ENCODE assay signal across 29 cellular contexts in the genomic region with DNA sequence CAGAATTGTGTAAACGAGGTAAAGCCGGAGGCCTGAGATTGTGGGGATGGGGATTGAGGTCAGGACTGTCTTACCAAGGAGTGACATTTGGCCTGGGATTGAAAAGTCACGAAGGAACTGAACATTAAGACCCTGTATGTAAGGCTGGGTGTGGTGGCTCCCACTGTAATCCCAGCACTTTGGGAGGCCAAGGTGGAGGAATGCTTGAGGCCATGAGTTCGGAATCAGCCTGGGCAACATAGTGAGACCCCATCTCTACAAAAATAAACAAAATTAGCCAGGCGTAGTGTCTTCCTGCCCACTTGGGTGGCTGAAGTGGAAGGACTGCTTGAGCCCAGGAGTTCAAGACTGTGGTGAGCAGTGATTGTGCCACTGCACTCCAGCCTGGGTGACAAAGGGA.
DNase-seq lines count a peak whose midpoint lies in the region; ATAC-seq, FAIRE-seq and TF ChIP-seq lines count a peak whose summit lies in the region.
"Had no signal": no experiment of that assay in that cellular context is flagged by ENCODE, and none has a peak within 500 bp of the region (broad histone marks: within the 10 kb centered on the region; RNA-seq: fewer than 3 reads in every experiment).

No MANE protein-coding gene starts in this region.

- no peak overlapping the region for H2BK120ac ChIP-seq in neuronal stem cell (ENCODE audit: low read depth, low read length)

- no peak overlapping the region for H2BK15ac ChIP-seq in neuronal stem cell (ENCODE audit: low read length)

- no peak for TF ChIP-seq RAD21 in HepG2 (CRISPR knock-in tag; IDR thresholded peaks at IDR 0.05)

- in situ Hi-C loops in HepG2 (cut with HindIII; ENCODE audit: extremely low pct_ligation_motif_present, low pct_unique_long_range_greater_than_20kb), result no loop called here

- no TSS peak for BruUV-seq in HepG2 (replicated peaks; lab: Mats Ljungman, UMichigan)

- peaks cover 3% of the 10 kb centered on the region; the same call in 1 of the 2 replicates for H4K20me1 ChIP-seq in HepG2 (ENCODE audit: insufficient read depth, low read length)
- H4K20me1 ChIP-seq: BLaER1 had no signal

- H3K4me3 Mint-ChIP-seq in WTC11 (no peak overlapping the region), nephron progenitor cell (no peak overlapping the region)
- no peak overlapping the region for H3K4me3 Mint-ChIP-seq in naive thymus-derived CD8-positive, alpha-beta T cell
- H3K4me3 Mint-ChIP-seq: CD14-positive monocyte; CD4-positive, alpha-beta memory T cell; CD4-positive, CD25-positive, alpha-beta regulatory T cell; CD8-positive, alpha-beta memory T cell had no signal

- H3K27ac ChIP-seq in HepG2 (ENCODE audit: extremely low read length, insufficient read depth, low read length) (no peak overlapping the region), right lobe of liver (no peak overlapping the region), neuronal stem cell (replicated peaks; ENCODE audit: low read length) (no peak overlapping the region), esophagus squamous epithelium (no peak overlapping the region)
- H3K27ac ChIP-seq: BLaER1 had no signal

- H4K8ac ChIP-seq in neuronal stem cell (ENCODE audit: low read depth, low read length), result no peak overlapping the region

- intact Hi-C loops in HepG2 (cut with micrococcal nuclease; ENCODE audit: unreplicated experiment) (no loop called here), right lobe of liver (cut with DNase I) (no loop called here), esophagus squamous epithelium (cut with DNase I) (no loop called here)

- TF ChIP-seq EP300 in HepG2 (IDR thresholded peaks at IDR 0.05; ENCODE audit: low read depth in 2 of 2, low read length in 2 of 2), result no peak
- no peak for TF ChIP-seq EP300 in HepG2 (CRISPR knock-in tag; IDR thresholded peaks at IDR 0.05; ENCODE audit: borderline replicate concordance)

- H3K4me2 ChIP-seq in HepG2 (ENCODE audit: low read depth, low read length) (no peak overlapping the region), neuronal stem cell (ENCODE audit: insufficient read depth, low read length, poor library complexity, severe bottlenecking) (no peak overlapping the region)
- H3K4me2 ChIP-seq: BLaER1 had no signal

- no peak for FAIRE-seq in HepG2 (lab: Jason Lieb, UNC)
- FAIRE-seq: A204.1, GM12878, GM12892, GM18507 had no signal

- no peak overlapping the region for H3K4ac ChIP-seq in neuronal stem cell (ENCODE audit: low read length)

- POLR2A ChIA-PET in HepG2 (lab: Yijun Ruan, JAX), result no interaction called here
- POLR2A ChIA-PET in WTC11 (lab: Charles Lee), result no interaction called here
- POLR2A ChIA-PET in naive thymus-derived CD8-positive, alpha-beta T cell (lab: Charles Lee), result no interaction called here

- H3K9me3 Mint-ChIP-seq in WTC11 (no peaks in the 10 kb centered on the region), nephron progenitor cell (no peaks in the 10 kb centered on the region)
- no peaks in the 10 kb centered on the region for H3K9me3 Mint-ChIP-seq in naive thymus-derived CD8-positive, alpha-beta T cell
- H3K9me3 Mint-ChIP-seq: CD14-positive monocyte; CD4-positive, alpha-beta memory T cell; CD4-positive, CD25-positive, alpha-beta regulatory T cell; CD8-positive, alpha-beta memory T cell had no signal

- WGBS in HepG2 (ENCODE audit: low lambda C conversion rate), result 31% methylated on average over 5 of the region's 5 CpGs
- 52% methylated on average over 4 of the region's 5 CpGs for WGBS in right lobe of liver (ENCODE audit: insufficient coverage, low coverage, low lambda C conversion rate, missing lambda C conversion rate)
- WGBS in neuronal stem cell (ENCODE audit: extremely low coverage in 2 of 2, insufficient read length in 2 of 2, insufficient replicate concordance in 1 of 2), 2 donors, result no CpG with 5 or more reads among the region's 5 CpGs
- WGBS in esophagus squamous epithelium, 2 donors, result 82 to 88% methylated on average over 2 to 4 of the region's 5 CpGs

- CTCF ChIA-PET in HepG2 (lab: Yijun Ruan, JAX; ENCODE audit: low intra/inter-chr PET ratio, low total read pairs) (no interaction called here), WTC11 (lab: Charles Lee) (interaction anchor here (1.9 to 2.3 kb wide), 2 partner anchors 20 to 41 kb away, joined by 9 to 11 read pairs; no protein-coding TSS in a partner anchor)

- H3K4me3 ChIP-seq in HepG2 (replicated peaks in 1 of 3; ENCODE audit: insufficient read depth in 1 of 3, low read depth in 2 of 3, low read length in 3 of 3) (no peak overlapping the region), right lobe of liver (no peak overlapping the region), neuronal stem cell (ENCODE audit: low read length in 2 of 2) (no peak overlapping the region), esophagus squamous epithelium (no peak overlapping the region)
- H3K4me3 ChIP-seq: BLaER1, GM12878 had no signal

- no peak overlapping the region for H3K18ac ChIP-seq in neuronal stem cell (ENCODE audit: low read length)

- H3K36me3 ChIP-seq in HepG2 (replicated peaks in 1 of 2; ENCODE audit: control insufficient read depth in 1 of 2, insufficient read depth in 2 of 2, low read length in 2 of 2) (no peaks in the 10 kb centered on the region), right lobe of liver (no peaks in the 10 kb centered on the region), neuronal stem cell (replicated peaks in 1 of 2; ENCODE audit: control insufficient read depth in 2 of 2, insufficient read depth in 2 of 2, low read length in 2 of 2) (no peaks in the 10 kb centered on the region), esophagus squamous epithelium (no peaks in the 10 kb centered on the region)
- H3K36me3 ChIP-seq: BE2C, BLaER1 had no signal

- TF ChIP-seq POLR2A in HepG2 (IDR thresholded peaks at IDR 0.05; ENCODE audit: insufficient read depth in 1 of 2, low read depth in 2 of 2, low read length in 2 of 2) (no peak), right lobe of liver (IDR thresholded peaks at IDR 0.05) (no peak), esophagus squamous epithelium (IDR thresholded peaks at IDR 0.05) (no peak)

- H3K4me1 Mint-ChIP-seq in WTC11 (peaks cover 6% of the 10 kb centered on the region), nephron progenitor cell (peaks cover 32% of the 10 kb centered on the region)
- H3K4me1 Mint-ChIP-seq in naive thymus-derived CD8-positive, alpha-beta T cell, result peaks cover 0 to 10% (median 7%) of the 10 kb centered on the region in 4 donors

- H3K27ac Mint-ChIP-seq in WTC11 (no peak overlapping the region), nephron progenitor cell (peak overlapping the region; percentile 65)
- no peak overlapping the region for H3K27ac Mint-ChIP-seq in naive thymus-derived CD8-positive, alpha-beta T cell
- H3K27ac Mint-ChIP-seq: CD4-positive, alpha-beta memory T cell; CD8-positive, alpha-beta memory T cell had no signal

- DNase-seq in HepG2 (ENCODE audit: low spot score) (no peak), right lobe of liver (no peak), WTC11 (ENCODE audit: low spot score) (no peak), nephron progenitor cell (no peak), neuronal stem cell (ENCODE audit: low spot score) (no peak), HuH-7 (ENCODE audit: low spot score) (no peak), esophagus squamous epithelium (lab: John Stamatoyannopoulos, UW) (no peak)
- DNase-seq in naive thymus-derived CD8-positive, alpha-beta T cell, result no peak
- DNase-seq: 8988T; ACHN; BE2C; C1 segment of cervical spinal cord; CD4-positive, alpha-beta memory T cell; CD4-positive, CD25-positive, alpha-beta regulatory T cell; CD8-positive, alpha-beta memory T cell; COR-L47; DMS 273 treated with DMSO at 0.1 percent for 48 hours; DMS153; DMS53; DMS79; DND-41; EL; GDM1 had no signal

- no peak overlapping the region for H2AK5ac ChIP-seq in neuronal stem cell (ENCODE audit: low read depth, low read length)

- H3K9ac ChIP-seq in HepG2 (ENCODE audit: insufficient read depth, low read depth, low read length) (no peak overlapping the region), neuronal stem cell (ENCODE audit: low read depth, low read length, poor library complexity) (no peak overlapping the region)
- H3K9ac ChIP-seq: BLaER1 had no signal

- peak overlapping the region; percentile 14 for H3K14ac ChIP-seq in neuronal stem cell (ENCODE audit: low read length)

- H2BK5ac ChIP-seq in neuronal stem cell (ENCODE audit: low read length), result peak overlapping the region; percentile 29

- ATAC-seq in HepG2, result no peak
- ATAC-seq in right lobe of liver, result no peak
- ATAC-seq in WTC11, result no peak
- ATAC-seq in naive thymus-derived CD8-positive, alpha-beta T cell, result no peak
- ATAC-seq: GM12878 had no signal

- peaks cover 7% of the 10 kb centered on the region for H3K79me1 ChIP-seq in neuronal stem cell (ENCODE audit: low read depth, low read length)

- H3K9me3 ChIP-seq in HepG2 (ENCODE audit: low read length), result no peaks in the 10 kb centered on the region
- no peaks in the 10 kb centered on the region for H3K9me3 ChIP-seq in right lobe of liver
- no peaks in the 10 kb centered on the region for H3K9me3 ChIP-seq in neuronal stem cell (replicated peaks in 1 of 2; ENCODE audit: control insufficient read depth in 2 of 2, insufficient read depth in 1 of 2, low read depth in 1 of 2, low read length in 2 of 2)
- H3K9me3 ChIP-seq in esophagus squamous epithelium, result no peaks in the 10 kb centered on the region
- H3K9me3 ChIP-seq: BE2C, BLaER1 had no signal

- H3K27me3 Mint-ChIP-seq in WTC11 (ENCODE audit: low read depth), result no peaks in the 10 kb centered on the region
- H3K27me3 Mint-ChIP-seq in nephron progenitor cell (ENCODE audit: low read depth, poor library complexity), result peaks cover 10% of the 10 kb centered on the region
- peaks cover 0 to 12% (median 6%) of the 10 kb centered on the region in 5 donors for H3K27me3 Mint-ChIP-seq in naive thymus-derived CD8-positive, alpha-beta T cell
- H3K27me3 Mint-ChIP-seq: CD4-positive, CD25-positive, alpha-beta regulatory T cell had no signal

- H2AFZ ChIP-seq in HepG2 (ENCODE audit: low read length), result no peak overlapping the region
- no peak overlapping the region for H2AFZ ChIP-seq in neuronal stem cell (ENCODE audit: low read length)

- TF ChIP-seq CTCF in HepG2 (CRISPR knock-in tag; IDR thresholded peaks at IDR 0.05) (no peak), right lobe of liver (IDR thresholded peaks at IDR 0.05) (no peak), WTC11 (IDR thresholded peaks at IDR 0.05) (no peak), nephron progenitor cell (IDR thresholded peaks at IDR 0.05) (no peak), esophagus squamous epithelium (IDR thresholded peaks at IDR 0.05) (no peak)

- no peaks in the 10 kb centered on the region for H3K36me3 Mint-ChIP-seq in WTC11
- no peaks in the 10 kb centered on the region for H3K36me3 Mint-ChIP-seq in nephron progenitor cell (ENCODE audit: low read depth)
- H3K36me3 Mint-ChIP-seq in naive thymus-derived CD8-positive, alpha-beta T cell, result no peaks in the 10 kb centered on the region
- H3K36me3 Mint-ChIP-seq: CD14-positive monocyte; CD4-positive, alpha-beta memory T cell; CD4-positive, CD25-positive, alpha-beta regulatory T cell; CD8-positive, alpha-beta memory T cell had no signal

- no peak overlapping the region for H2BK12ac ChIP-seq in neuronal stem cell (ENCODE audit: low read length)

- no peaks in the 10 kb centered on the region for H3K79me2 ChIP-seq in HepG2 (ENCODE audit: insufficient read depth, low read length)

- H3K27me3 ChIP-seq in HepG2 (ENCODE audit: control insufficient read depth in 1 of 2, insufficient read depth in 2 of 2, low read length in 2 of 2), result peaks cover 16 to 68% of the 10 kb centered on the region in 2 experiments
- no peaks in the 10 kb centered on the region for H3K27me3 ChIP-seq in right lobe of liver
- H3K27me3 ChIP-seq in neuronal stem cell (ENCODE audit: control insufficient read depth in 3 of 3, insufficient read depth in 3 of 3, low read depth in 1 of 3, low read length in 3 of 3), result no peaks in the 10 kb centered on the region
- peaks cover 0 to 36% (median 0%) of the 10 kb centered on the region in 4 donors for H3K27me3 ChIP-seq in esophagus squamous epithelium
- H3K27me3 ChIP-seq: BE2C, BLaER1 had no signal

- no peak overlapping the region for H3K23ac ChIP-seq in neuronal stem cell (ENCODE audit: low read depth, low read length, poor library complexity)

- H4K91ac ChIP-seq in neuronal stem cell (ENCODE audit: low read depth, low read length, poor library complexity), result no peak overlapping the region

- H3K4me1 ChIP-seq in HepG2 (ENCODE audit: insufficient read depth, low read length) (peaks cover 6% of the 10 kb centered on the region), right lobe of liver (no peaks in the 10 kb centered on the region), neuronal stem cell (ENCODE audit: control insufficient read depth in 2 of 2, insufficient read depth in 1 of 2, low read depth in 1 of 2, low read length in 2 of 2) (peaks cover 0 to 8% of the 10 kb centered on the region in 2 donors), esophagus squamous epithelium (no peaks in the 10 kb centered on the region)
- H3K4me1 ChIP-seq: BE2C had no signal
